ENCODE assay signal across 11 cellular contexts in genomic region chr2:62412347-62412742, GRCh38.
DNase-seq lines count a peak whose midpoint lies in the region; ATAC-seq, FAIRE-seq and TF ChIP-seq lines count a peak whose summit lies in the region.
"Had no signal": no experiment of that assay in that cellular context is flagged by ENCODE, and none has a peak within 500 bp of the region (broad histone marks: within the 10 kb centered on the region; RNA-seq: fewer than 3 reads in every experiment).

No MANE protein-coding gene starts in this region.

- no peak overlapping the region for H3K9ac ChIP-seq in K562 (ENCODE audit: insufficient read depth in 1 of 2, low read depth in 2 of 2, low read length in 2 of 2)

- POLR2A ChIA-PET in K562 (lab: Yijun Ruan, JAX), result no interaction called here

- H3K4me1 ChIP-seq in heart right ventricle, result peaks cover 9 to 57% (median 35%) of the 10 kb centered on the region in 9 donors
- no peaks in the 10 kb centered on the region for H3K4me1 ChIP-seq in right cardiac atrium (ENCODE audit: control insufficient read depth, insufficient read depth, low read length)
- H3K4me1 ChIP-seq in K562 (replicated peaks in 1 of 2; ENCODE audit: control insufficient read depth in 2 of 2, insufficient read depth in 2 of 2, low read length in 2 of 2), result peaks cover 3 to 9% of the 10 kb centered on the region in 2 experiments; a peak in 3 of 5 replicates
- H3K4me1 ChIP-seq in uterus, result peaks cover 0 to 3% of the 10 kb centered on the region in 2 donors
- peaks cover 26% of the 10 kb centered on the region for H3K4me1 ChIP-seq in vagina

- DNase-seq in heart right ventricle, result no peak
- DNase-seq in right cardiac atrium, result no peak
- DNase-seq in K562 (ENCODE audit: extremely low read depth in 1 of 4, low spot score in 3 of 4), result peak in 1 of 4 experiments; percentile 23
- DNase-seq in left colon, result no peak
- DNase-seq in uterus, result no peak
- no peak for DNase-seq in NCI-H2107 treated with DMSO at 0.1 percent for 48 hours (lab: John Stamatoyannopoulos, UW; ENCODE audit: unreplicated experiment)
- DNase-seq in vagina (ENCODE audit: extremely low spot score in 2 of 2), result no peak
- DNase-seq: activated CD4-positive, alpha-beta T cell treated with anti-CD3 and anti-CD28 coated beads, Interleukin-2, amount 50 U/mL, for 48 hours had no signal

- no peak overlapping the region for H3K4me2 ChIP-seq in K562 (ENCODE audit: insufficient read depth, low read length)

- no peaks in the 10 kb centered on the region for H3K9me1 ChIP-seq in K562 (ENCODE audit: control insufficient read depth, insufficient read depth, low read length)

- in situ Hi-C loops in K562 (cut with MboI), result loop anchor here (5.0 kb wide), 3 partner anchors 115 to 495 kb away; no protein-coding TSS in a partner anchor

- no peaks in the 10 kb centered on the region for H4K20me1 ChIP-seq in K562 (replicated peaks; ENCODE audit: control insufficient read depth, insufficient read depth, low read length)

- TF ChIP-seq RAD21 in K562 (CRISPR knock-in tag; conservative IDR thresholded peaks at IDR 0.05 in 1 of 2, IDR thresholded peaks at IDR 0.05 in 1 of 2), result no peak

- peak in 1 of 8 donors; percentile 1 for ATAC-seq in heart right ventricle
- no peak for ATAC-seq in right cardiac atrium
- ATAC-seq in K562, result no peak
- peak; percentile 14 for ATAC-seq in left colon
- no peak for ATAC-seq in GM21447 (IDR thresholded peaks at IDR 0.05; ENCODE audit: unreplicated experiment)

- TF ChIP-seq CTCF in heart right ventricle (IDR thresholded peaks at IDR 0.05), result peak in 5 of 9 donors; percentile 2 to 44 (median 12)
- TF ChIP-seq CTCF in K562 (IDR thresholded peaks at IDR 0.05 in 2 of 3, conservative IDR thresholded peaks at IDR 0.05 in 1 of 3; ENCODE audit: insufficient read depth in 2 of 3, low read depth in 1 of 3, low read length in 3 of 3), result no peak
- peak in 1 of 4 experiments; percentile 45 for TF ChIP-seq CTCF in uterus (IDR thresholded peaks at IDR 0.05)
- no peak for TF ChIP-seq CTCF in vagina (IDR thresholded peaks at IDR 0.05)

- intact Hi-C loops in heart right ventricle (cut with DNase I), result loop anchor here in 8 of 10 donors (1.0 to 5.0 kb wide), 9 partner anchors 105 to 495 kb away; partner anchors contain the start of gene B3GNT2 (in 5 of the 8)
- intact Hi-C loops in right cardiac atrium (cut with DNase I), result loop anchor here (5.0 to 10.0 kb wide), 5 partner anchors 218 to 495 kb away; partner anchors contain the start of gene B3GNT2 (in 1 of the 4)
- intact Hi-C loops in K562 (cut with micrococcal nuclease), result loop anchor here (1.0 to 2.0 kb wide), 4 partner anchors 70 to 494 kb away; no protein-coding TSS in a partner anchor
- intact Hi-C loops in left colon (cut with DNase I, micrococcal nuclease), result loop anchor here in 1 of 2 donors (2.0 to 5.0 kb wide), 3 partner anchors 215 to 494 kb away; partner anchors contain the start of gene B3GNT2
- intact Hi-C loops in uterus (cut with DNase I; ENCODE audit: low total_unique reads), result loop anchor here (5.0 kb wide), 2 partner anchors 420 to 495 kb away; no protein-coding TSS in a partner anchor
- intact Hi-C loops in vagina (cut with DNase I), result loop anchor here (5.0 kb wide), 1 partner anchor 495 kb away; no protein-coding TSS in a partner anchor

- H3K27me3 ChIP-seq in heart right ventricle (no peaks in the 10 kb centered on the region), right cardiac atrium (ENCODE audit: control insufficient read depth, insufficient read depth) (no peaks in the 10 kb centered on the region), K562 (ENCODE audit: control insufficient read depth in 2 of 2, insufficient read depth in 2 of 2, low read length in 2 of 2) (no peaks in the 10 kb centered on the region), uterus (no peaks in the 10 kb centered on the region), vagina (no peaks in the 10 kb centered on the region)
- H3K27me3 ChIP-seq: transverse colon had no signal

- H3K4me3 ChIP-seq in heart right ventricle (no peak overlapping the region), right cardiac atrium (ENCODE audit: low read length) (no peak overlapping the region), K562 (no peak overlapping the region), uterus (no peak overlapping the region), vagina (no peak overlapping the region)
- H3K4me3 ChIP-seq: skin epidermis, transverse colon had no signal

- TF ChIP-seq POLR2A in K562 (conservative IDR thresholded peaks at IDR 0.05), result no peak
- no peak for TF ChIP-seq POLR2A in uterus (IDR thresholded peaks at IDR 0.05)
- no peak for TF ChIP-seq POLR2A in vagina (IDR thresholded peaks at IDR 0.05)

- FAIRE-seq in K562 (lab: Jason Lieb, UNC), result no peak

- H3K9me3 ChIP-seq in heart right ventricle (no peaks in the 10 kb centered on the region), right cardiac atrium (ENCODE audit: control insufficient read depth, low read length) (no peaks in the 10 kb centered on the region), K562 (replicated peaks; ENCODE audit: control insufficient read depth, insufficient read depth, low read depth, low read length) (no peaks in the 10 kb centered on the region), uterus (no peaks in the 10 kb centered on the region), vagina (no peaks in the 10 kb centered on the region)
- H3K9me3 ChIP-seq: transverse colon had no signal

- H3K79me2 ChIP-seq in K562 (ENCODE audit: control insufficient read depth, insufficient read depth, low read length), result no peaks in the 10 kb centered on the region

- H3K27ac ChIP-seq in heart right ventricle, result peak overlapping the region in 1 of 10 donors; percentile 31
- no peak overlapping the region for H3K27ac ChIP-seq in right cardiac atrium (ENCODE audit: low read length)
- no peak overlapping the region for H3K27ac ChIP-seq in K562 (ENCODE audit: extremely low read depth, low read depth, low read length)
- H3K27ac ChIP-seq in uterus, result peak overlapping the region; percentile 86 to 92
- no peak overlapping the region for H3K27ac ChIP-seq in vagina

- no TSS peak for BruUV-seq in K562 (replicated peaks; lab: Mats Ljungman, UMichigan)

- CTCF ChIA-PET in K562 (lab: Yijun Ruan, JAX; ENCODE audit: low intra/inter-chr PET ratio), result interaction anchor here (2.9 to 3.9 kb wide), 2 partner anchors 419 to 494 kb away, joined by 28 to 37 read pairs; no protein-coding TSS in a partner anchor

- H3K36me3 ChIP-seq in heart right ventricle, result no peaks in the 10 kb centered on the region
- no peaks in the 10 kb centered on the region; the same call in 2 of the 3 replicates for H3K36me3 ChIP-seq in K562 (ENCODE audit: control insufficient read depth, insufficient read depth, low read length)
- no peaks in the 10 kb centered on the region for H3K36me3 ChIP-seq in uterus
- no peaks in the 10 kb centered on the region for H3K36me3 ChIP-seq in vagina
- H3K36me3 ChIP-seq: transverse colon had no signal

- TF ChIP-seq EP300 in K562 (IDR thresholded peaks at IDR 0.05; ENCODE audit: low read length), result no peak

- H2AFZ ChIP-seq in K562 (ENCODE audit: low read depth, low read length), result no peak overlapping the region

- WGBS in heart right ventricle, 2 donors, result 44 to 47% methylated on average over 4 of the region's 4 CpGs
- WGBS in right cardiac atrium, result 48% methylated on average over 4 of the region's 4 CpGs
- 64% methylated on average over 3 of the region's 4 CpGs for WGBS in K562 (ENCODE audit: insufficient coverage, low coverage, missing lambda C conversion rate)

TF ChIP-seq in K562, 482 proteins besides CTCF, POLR2A, EP300 and RAD21 (continues in another document):
- TF ChIP-seq CBX2 (IDR thresholded peaks at IDR 0.05; ENCODE audit: insufficient read depth, low read length, poor library complexity, severe bottlenecking) (no peak), SPI1 (IDR thresholded peaks at IDR 0.05; ENCODE audit: borderline replicate concordance, low read depth, low read length) (no peak), CREB1 (IDR thresholded peaks at IDR 0.05) (no peak), CREB1 (CRISPR knock-in tag; IDR thresholded peaks at IDR 0.05) (no peak), ZNF707 (CRISPR knock-in tag; conservative IDR thresholded peaks at IDR 0.05) (no peak), VEZF1 (CRISPR knock-in tag; IDR thresholded peaks at IDR 0.05) (peak; percentile 53), ZHX1 (conservative IDR thresholded peaks at IDR 0.05; ENCODE audit: low read length) (no peak)

Comparison
In these comparisons a context has a peak if more than half of its experiments do, and no peak if none do; other contexts are left out.
1. H3K27ac ChIP-seq: peak in uterus (2 of 2); none in right cardiac atrium (single experiment), K562 (single experiment) and vagina (single experiment).
2. CTCF ChIP-seq: peak in heart right ventricle (5 of 9); none in K562 (0 of 3) and vagina (0 of 3).